In genomic region chr5:91535508-91535907, GRCh38 we compare ENCODE assay signal across 1 cellular context.
TF ChIP-seq lines count a peak whose summit lies in the region.

No MANE protein-coding gene starts in this region.

TF ChIP-seq in GM23338, 12 proteins besides CTCF, POLR2A, EP300 and RAD21:
- no peak for TF ChIP-seq EZH2 (IDR thresholded peaks at IDR 0.05; ENCODE audit: low read depth, unreplicated experiment)
- no peak for TF ChIP-seq JUNB (IDR thresholded peaks at IDR 0.05; ENCODE audit: unreplicated experiment)
- TF ChIP-seq STAT1 (IDR thresholded peaks at IDR 0.05; ENCODE audit: unreplicated experiment) = no peak
- TF ChIP-seq POLR2AphosphoS5 (IDR thresholded peaks at IDR 0.05; ENCODE audit: low read depth) = no peak
- TF ChIP-seq ZNF462 (CRISPR knock-in tag; IDR thresholded peaks at IDR 0.05) = no peak
- TF ChIP-seq, protein P1, sequence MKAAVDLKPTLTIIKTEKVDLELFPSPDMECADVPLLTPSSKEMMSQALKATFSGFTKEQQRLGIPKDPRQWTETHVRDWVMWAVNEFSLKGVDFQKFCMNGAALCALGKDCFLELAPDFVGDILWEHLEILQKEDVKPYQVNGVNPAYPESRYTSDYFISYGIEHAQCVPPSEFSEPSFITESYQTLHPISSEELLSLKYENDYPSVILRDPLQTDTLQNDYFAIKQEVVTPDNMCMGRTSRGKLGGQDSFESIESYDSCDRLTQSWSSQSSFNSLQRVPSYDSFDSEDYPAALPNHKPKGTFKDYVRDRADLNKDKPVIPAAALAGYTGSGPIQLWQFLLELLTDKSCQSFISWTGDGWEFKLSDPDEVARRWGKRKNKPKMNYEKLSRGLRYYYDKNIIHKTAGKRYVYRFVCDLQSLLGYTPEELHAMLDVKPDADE (IDR thresholded peaks at IDR 0.05) = no peak
- TF ChIP-seq, protein P2, sequence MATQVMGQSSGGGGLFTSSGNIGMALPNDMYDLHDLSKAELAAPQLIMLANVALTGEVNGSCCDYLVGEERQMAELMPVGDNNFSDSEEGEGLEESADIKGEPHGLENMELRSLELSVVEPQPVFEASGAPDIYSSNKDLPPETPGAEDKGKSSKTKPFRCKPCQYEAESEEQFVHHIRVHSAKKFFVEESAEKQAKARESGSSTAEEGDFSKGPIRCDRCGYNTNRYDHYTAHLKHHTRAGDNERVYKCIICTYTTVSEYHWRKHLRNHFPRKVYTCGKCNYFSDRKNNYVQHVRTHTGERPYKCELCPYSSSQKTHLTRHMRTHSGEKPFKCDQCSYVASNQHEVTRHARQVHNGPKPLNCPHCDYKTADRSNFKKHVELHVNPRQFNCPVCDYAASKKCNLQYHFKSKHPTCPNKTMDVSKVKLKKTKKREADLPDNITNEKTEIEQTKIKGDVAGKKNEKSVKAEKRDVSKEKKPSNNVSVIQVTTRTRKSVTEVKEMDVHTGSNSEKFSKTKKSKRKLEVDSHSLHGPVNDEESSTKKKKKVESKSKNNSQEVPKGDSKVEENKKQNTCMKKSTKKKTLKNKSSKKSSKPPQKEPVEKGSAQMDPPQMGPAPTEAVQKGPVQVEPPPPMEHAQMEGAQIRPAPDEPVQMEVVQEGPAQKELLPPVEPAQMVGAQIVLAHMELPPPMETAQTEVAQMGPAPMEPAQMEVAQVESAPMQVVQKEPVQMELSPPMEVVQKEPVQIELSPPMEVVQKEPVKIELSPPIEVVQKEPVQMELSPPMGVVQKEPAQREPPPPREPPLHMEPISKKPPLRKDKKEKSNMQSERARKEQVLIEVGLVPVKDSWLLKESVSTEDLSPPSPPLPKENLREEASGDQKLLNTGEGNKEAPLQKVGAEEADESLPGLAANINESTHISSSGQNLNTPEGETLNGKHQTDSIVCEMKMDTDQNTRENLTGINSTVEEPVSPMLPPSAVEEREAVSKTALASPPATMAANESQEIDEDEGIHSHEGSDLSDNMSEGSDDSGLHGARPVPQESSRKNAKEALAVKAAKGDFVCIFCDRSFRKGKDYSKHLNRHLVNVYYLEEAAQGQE (IDR thresholded peaks at IDR 0.05; ENCODE audit: unreplicated experiment) = no peak
- no peak for TF ChIP-seq ZNF331 (CRISPR knock-in tag; IDR thresholded peaks at IDR 0.05; ENCODE audit: low read depth)
- TF ChIP-seq ZNF114 (CRISPR knock-in tag; IDR thresholded peaks at IDR 0.05) = no peak
- no peak for TF ChIP-seq EZH2phosphoT487 (IDR thresholded peaks at IDR 0.05; ENCODE audit: unreplicated experiment)
- no peak for TF ChIP-seq CREB1 (CRISPR knock-in tag; IDR thresholded peaks at IDR 0.05; ENCODE audit: low read depth)
- TF ChIP-seq NANOG (IDR thresholded peaks at IDR 0.05; ENCODE audit: borderline replicate concordance) = no peak
TF ChIP-seq in GM23338: peak in this region for 0.
